In genomic region chr20:32263398-32263954, GRCh38 we compare ENCODE assay signal across 20 cellular contexts.
"Had no signal": no experiment of that assay in that cellular context is flagged by ENCODE, and none has a peak within 500 bp of the region (broad histone marks: within the 10 kb centered on the region; RNA-seq: fewer than 3 reads in every experiment).

No MANE protein-coding gene starts in this region.

- ATAC-seq: left cardiac atrium, mucosa of descending colon, sciatic nerve had no signal

- H3K4me3 ChIP-seq: adrenal gland, cardiac muscle cell, dorsolateral prefrontal cortex, mucosa of descending colon, ovary, smooth muscle cell, testis, upper lobe of left lung had no signal

- FAIRE-seq: islet of Langerhans had no signal

- DNase-seq: activated CD4-positive, alpha-beta T cell treated with anti-CD3 and anti-CD28 coated beads, Interleukin-2, amount 50 U/mL, for 4 hours; activated CD4-positive, CD25-positive, alpha-beta regulatory T cell treated with anti-CD3 and anti-CD28 coated beads, Interleukin-2, amount 50 U/mL, for 72 hours; activated gamma-delta T cell; adrenal gland; dorsolateral prefrontal cortex; foreskin melanocyte; glutamatergic neuron; hippocampal formation; left cardiac atrium; mesenchymal stem cell; mucosa of descending colon; naive B cell; ovary; stimulated activated CD4-positive, alpha-beta T cell treated with anti-CD3 and anti-CD28 coated beads, Interleukin-4, amount 100 ng/mL, for 1 hour; testis; upper lobe of left lung had no signal
